33 cellular contexts compared by ENCODE assay signal in genomic region chr3:54989023-54989380, GRCh38.
DNase-seq lines count a peak whose midpoint lies in the region; ATAC-seq and TF ChIP-seq lines count a peak whose summit lies in the region.
"Had no signal": no experiment of that assay in that cellular context is flagged by ENCODE, and none has a peak within 500 bp of the region (broad histone marks: within the 10 kb centered on the region; RNA-seq: fewer than 3 reads in every experiment).

No MANE protein-coding gene starts in this region.

- POLR2A ChIA-PET in IMR-90 (lab: Charles Lee; ENCODE audit: unreplicated experiment), result no interaction called here

- intact Hi-C loops in CD14-positive monocyte (cut with micrococcal nuclease) (no loop called here), IMR-90 (cut with micrococcal nuclease) (no loop called here)

- H3K4me2 ChIP-seq in IMR-90 (ENCODE audit: low read depth, low read length), result peak overlapping the region; percentile 15
- H3K4me2 ChIP-seq in trophoblast cell (ENCODE audit: low read length), result no peak overlapping the region

- H4K8ac ChIP-seq in IMR-90 (ENCODE audit: low read depth in 2 of 2, low read length in 2 of 2) (peak overlapping the region; percentile 10 to 16; a peak in 2 of 4 replicates), trophoblast cell (ENCODE audit: low read depth, low read length) (no peak overlapping the region)

- H3K27me3 ChIP-seq in IMR-90 (ENCODE audit: control insufficient read depth, insufficient read depth, low read length) (no peaks in the 10 kb centered on the region), gastroesophageal sphincter (no peaks in the 10 kb centered on the region), trophoblast cell (ENCODE audit: insufficient read depth, low read length) (no peaks in the 10 kb centered on the region)
- H3K27me3 ChIP-seq: BLaER1 treated with 17β-estradiol and CSF1 and Interleukin-3, amounts not matched to agents 10 nM and 100 nM; breast epithelium; colonic mucosa had no signal

- H4K5ac ChIP-seq in IMR-90 (ENCODE audit: low read depth, low read length), result peak overlapping the region; percentile 56; the same call in 1 of the 2 replicates

- H2BK120ac ChIP-seq in IMR-90 (ENCODE audit: low read depth, low read length), result peak overlapping the region; percentile 24; the same call in 1 of the 2 replicates
- H2BK120ac ChIP-seq in trophoblast cell (ENCODE audit: insufficient read depth, low read length, poor library complexity), result no peak overlapping the region

- TF ChIP-seq EP300 in gastroesophageal sphincter (IDR thresholded peaks at IDR 0.05), result no peak

- peaks cover 4% of the 10 kb centered on the region for H3K79me2 ChIP-seq in trophoblast cell (ENCODE audit: control insufficient read depth, insufficient read depth, low read length, poor library complexity)

- H3K4ac ChIP-seq in IMR-90 (ENCODE audit: low read depth, low read length) (peak overlapping the region; percentile 9; the same call in 1 of the 2 replicates), trophoblast cell (ENCODE audit: low read depth, low read length) (no peak overlapping the region)

- H3K4me1 Mint-ChIP-seq in CD14-positive monocyte, result peaks cover 61% of the 10 kb centered on the region
- H3K4me1 Mint-ChIP-seq: activated CD4-positive, alpha-beta T cell treated with anti-CD3 and anti-CD28 coated beads for 36 hours; activated naive CD4-positive, alpha-beta T cell treated with anti-CD3 and anti-CD28 coated beads, Interleukin-2, amount 50 U/mL, for 24 hours; activated T-helper 17 cell treated with anti-CD3 and anti-CD28 coated beads, Interleukin-2, amount 50 U/mL, for 72 hours; naive thymus-derived CD8-positive, alpha-beta T cell had no signal

- H3K9me3 Mint-ChIP-seq in CD14-positive monocyte, result peaks cover 0 to 5% (median 2%) of the 10 kb centered on the region in 7 donors
- H3K9me3 Mint-ChIP-seq: activated naive CD4-positive, alpha-beta T cell treated with anti-CD3 and anti-CD28 coated beads, Interleukin-2, amount 50 U/mL, for 24 hours had no signal

- H3K36me3 ChIP-seq in IMR-90 (ENCODE audit: control insufficient read depth, insufficient read depth, low read length), result no peaks in the 10 kb centered on the region
- no peaks in the 10 kb centered on the region for H3K36me3 ChIP-seq in gastroesophageal sphincter
- H3K36me3 ChIP-seq in trophoblast cell (ENCODE audit: control insufficient read depth in 1 of 2, insufficient read depth in 2 of 2, low read length in 2 of 2), result no peaks in the 10 kb centered on the region
- H3K36me3 ChIP-seq: BLaER1 treated with 17β-estradiol and CSF1 and Interleukin-3, amounts not matched to agents 10 nM and 100 nM; breast epithelium; colonic mucosa; HAP-1; thoracic aorta had no signal

- in situ Hi-C loops in IMR-90 (cut with MboI; ENCODE audit: low sequenced_read_pairs), result no loop called here

- H3K9me1 ChIP-seq in IMR-90 (ENCODE audit: insufficient read depth, low read length), result peaks cover 3% of the 10 kb centered on the region; the same call in 1 of the 2 replicates

- H2BK5ac ChIP-seq in IMR-90 (ENCODE audit: low read depth, low read length, poor library complexity, severe bottlenecking) (peak overlapping the region; percentile 17), trophoblast cell (ENCODE audit: low read depth, low read length, poor library complexity) (no peak overlapping the region)

- H3K14ac ChIP-seq in IMR-90 (replicated peaks; ENCODE audit: low read depth, low read length), result peak overlapping the region; percentile 23; the same call in 1 of the 2 replicates
- H3K14ac ChIP-seq in trophoblast cell (ENCODE audit: low read length), result no peak overlapping the region

- H3K79me1 ChIP-seq in IMR-90 (ENCODE audit: low read depth in 1 of 2, low read length in 2 of 2), result no peaks in the 10 kb centered on the region
- peaks cover 28% of the 10 kb centered on the region for H3K79me1 ChIP-seq in trophoblast cell (ENCODE audit: low read length)

- H3K27ac ChIP-seq in IMR-90 (ENCODE audit: insufficient read depth, low read length) (peak overlapping the region; percentile 66), gastroesophageal sphincter (peak overlapping the region in 3 of 4 donors; percentile 33 to 67 (median 42)), trophoblast cell (ENCODE audit: low read depth, low read length) (no peak overlapping the region)
- H3K27ac ChIP-seq: BLaER1 treated with 17β-estradiol and CSF1 and Interleukin-3, amounts not matched to agents 10 nM and 100 nM; breast epithelium; colonic mucosa; epithelial cell of prostate; thoracic aorta had no signal

- peak overlapping the region; percentile 18; the same call in 1 of the 2 replicates for H3K23ac ChIP-seq in IMR-90 (ENCODE audit: low read depth, low read length)
- H3K23ac ChIP-seq in trophoblast cell (ENCODE audit: low read length), result no peak overlapping the region

- no peak overlapping the region; the same call in 1 of the 2 replicates for H2BK20ac ChIP-seq in IMR-90 (ENCODE audit: low read depth, low read length)

- H4K91ac ChIP-seq in IMR-90 (ENCODE audit: insufficient read depth, low read depth, low read length), result 0 out of 2 replicates have a peak overlapping the region, but pooled peaks have one; percentile 16
- H4K91ac ChIP-seq in trophoblast cell (ENCODE audit: low read depth, low read length), result no peak overlapping the region

- no peak for TF ChIP-seq RAD21 in IMR-90 (IDR thresholded peaks at IDR 0.05; ENCODE audit: low read length)

- TF ChIP-seq CTCF in CD14-positive monocyte (IDR thresholded peaks at IDR 0.05) (no peak), IMR-90 (conservative IDR thresholded peaks at IDR 0.05; ENCODE audit: low read depth, low read length) (no peak), gastroesophageal sphincter (IDR thresholded peaks at IDR 0.05) (no peak), GM10266 (IDR thresholded peaks at IDR 0.05; ENCODE audit: control insufficient read depth, insufficient read depth, low read depth, missing control alignments) (no peak)

- H4K12ac ChIP-seq in trophoblast cell (ENCODE audit: low read depth, low read length), result no peak overlapping the region

- H3K9me3 ChIP-seq in IMR-90 (ENCODE audit: control insufficient read depth, insufficient read depth, low read length) (no peaks in the 10 kb centered on the region), gastroesophageal sphincter (no peaks in the 10 kb centered on the region), trophoblast cell (ENCODE audit: insufficient read depth, low read depth, low read length) (no peaks in the 10 kb centered on the region)
- H3K9me3 ChIP-seq: BLaER1 treated with 17β-estradiol and CSF1 and Interleukin-3, amounts not matched to agents 10 nM and 100 nM; breast epithelium; colonic mucosa; HAP-1; thoracic aorta had no signal

- H2AK5ac ChIP-seq in IMR-90 (ENCODE audit: low read depth, low read length), result peak overlapping the region; percentile 6; the same call in 1 of the 2 replicates
- H2AK5ac ChIP-seq in trophoblast cell (ENCODE audit: low read length), result no peak overlapping the region

- no peak overlapping the region for H3K9ac ChIP-seq in IMR-90 (ENCODE audit: low read depth, low read length)
- H3K9ac ChIP-seq in trophoblast cell (ENCODE audit: low read length), result no peak overlapping the region
- H3K9ac ChIP-seq: BLaER1 treated with 17β-estradiol and CSF1 and Interleukin-3, amounts not matched to agents 10 nM and 100 nM had no signal

- H2AK9ac ChIP-seq in IMR-90 (replicated peaks; ENCODE audit: low read depth, low read length, poor library complexity), result no peak overlapping the region

- H3K27ac Mint-ChIP-seq in CD14-positive monocyte, result peak overlapping the region; percentile 81 to 95 (median 89)
- H3K27ac Mint-ChIP-seq: activated CD4-positive, alpha-beta T cell treated with anti-CD3 and anti-CD28 coated beads for 36 hours; activated CD8-positive, alpha-beta T cell treated with anti-CD3 and anti-CD28 coated beads, Interleukin-2, amount 10 ng/mL, durations not matched to agents 7 days and 5 days; activated naive CD4-positive, alpha-beta T cell treated with anti-CD3 and anti-CD28 coated beads, Interleukin-2, amount 50 U/mL, for 24 hours; activated T-helper 17 cell treated with anti-CD3 and anti-CD28 coated beads, Interleukin-2, amount 50 U/mL, for 72 hours; naive thymus-derived CD8-positive, alpha-beta T cell had no signal

- DNase-seq in CD14-positive monocyte (ENCODE audit: low spot score), result no peak
- no peak for DNase-seq in IMR-90
- no peak for DNase-seq in trophoblast cell
- no peak for DNase-seq in GM10266 (ENCODE audit: extremely low spot score)
- no peak for DNase-seq in SKM-1 treated with dmso at 0.1 percent for 144 hours (lab: John Stamatoyannopoulos, UW; ENCODE audit: unreplicated experiment)
- DNase-seq in left lobe of liver (ENCODE audit: low spot score), result no peak
- no peak for DNase-seq in mucosa of gallbladder (ENCODE audit: low spot score)
- DNase-seq: ACHN; activated CD4-positive, alpha-beta T cell treated with anti-CD3 and anti-CD28 coated beads for 36 hours; activated CD8-positive, alpha-beta T cell treated with anti-CD3 and anti-CD28 coated beads, Interleukin-2, amount 10 ng/mL, durations not matched to agents 7 days and 5 days; DMS153; effector CD8-positive, alpha-beta T cell; glutamatergic neuron; left ventricle myocardium superior; midbrain; naive thymus-derived CD8-positive, alpha-beta T cell; NCI-H1417; NCI-H2029 treated with DMSO at 0.1 percent for 48 hours; NCI-H524 treated with DMSO at 0.1 percent for 48 hours; PC-3; SHP77; small intestine; stimulated activated naive CD8-positive, alpha-beta T cell treated with anti-CD3 and anti-CD28 coated beads, Interleukin-15, Interleukin-2, amounts not matched to agents 100 U/mL and 50 U/mL, for 24 hours; SW 1271 had no signal

- no peaks in the 10 kb centered on the region for H4K20me1 ChIP-seq in IMR-90 (ENCODE audit: insufficient read depth, low read length)
- H4K20me1 ChIP-seq: BLaER1 treated with 17β-estradiol and CSF1 and Interleukin-3, amounts not matched to agents 10 nM and 100 nM had no signal

- no peak overlapping the region for H3K4me3 ChIP-seq in IMR-90 (ENCODE audit: insufficient read depth, low read depth, low read length)
- no peak overlapping the region for H3K4me3 ChIP-seq in gastroesophageal sphincter
- no peak overlapping the region for H3K4me3 ChIP-seq in trophoblast cell (ENCODE audit: low read depth, low read length)
- H3K4me3 ChIP-seq: BLaER1 treated with 17β-estradiol and CSF1 and Interleukin-3, amounts not matched to agents 10 nM and 100 nM; breast epithelium; colonic mucosa; HAP-1; thoracic aorta had no signal

- CTCF ChIA-PET in IMR-90 (lab: Yijun Ruan, JAX), result no interaction called here

- dilution Hi-C loops in IMR-90 (cut with HindIII; ENCODE audit: low sequenced_read_pairs, unreplicated experiment), result no loop called here

- WGBS in IMR-90 (ENCODE audit: extremely low coverage in 2 of 2, insufficient read length in 1 of 2), 2 experiments, result no CpG with 5 or more reads among the region's 3 CpGs
- 13 to 60% methylated on average over 2 to 3 of the region's 3 CpGs for WGBS in gastroesophageal sphincter (ENCODE audit: low coverage in 1 of 2), 2 donors
- no CpG with 5 or more reads among the region's 3 CpGs for WGBS in trophoblast cell (ENCODE audit: extremely low coverage, insufficient coverage, insufficient read length)

- peak overlapping the region; percentile 18 for H2BK12ac ChIP-seq in trophoblast cell (ENCODE audit: low read length)

- no peak overlapping the region for H2BK15ac ChIP-seq in IMR-90 (ENCODE audit: low read depth, low read length)

- peak; percentile 18; the same call in 1 of the 2 replicates for ATAC-seq in IMR-90 (ENCODE audit: low read depth)
- no peak for ATAC-seq in gastroesophageal sphincter
- no peak for ATAC-seq in left lobe of liver
- ATAC-seq: activated CD4-positive, alpha-beta T cell treated with anti-CD3 and anti-CD28 coated beads for 36 hours; activated CD8-positive, alpha-beta T cell treated with anti-CD3 and anti-CD28 coated beads, Interleukin-2, amount 10 ng/mL, durations not matched to agents 7 days and 5 days; activated T-helper 17 cell treated with anti-CD3 and anti-CD28 coated beads, Interleukin-2, amount 50 U/mL, for 72 hours; naive thymus-derived CD8-positive, alpha-beta T cell; PC-3; stimulated activated naive CD8-positive, alpha-beta T cell treated with anti-CD3 and anti-CD28 coated beads, Interleukin-15, Interleukin-2, amounts not matched to agents 100 U/mL and 50 U/mL, for 24 hours had no signal

- H2AFZ ChIP-seq in IMR-90 (replicated peaks; ENCODE audit: low read length, poor library complexity) (peak overlapping the region; percentile 1), trophoblast cell (ENCODE audit: insufficient read depth, low read length, poor library complexity) (no peak overlapping the region)

- peaks cover 12% of the 10 kb centered on the region for H3K4me1 ChIP-seq in IMR-90 (ENCODE audit: control insufficient read depth, insufficient read depth, low read length)
- H3K4me1 ChIP-seq in gastroesophageal sphincter, result peaks cover 6 to 16% (median 9%) of the 10 kb centered on the region in 3 donors
- peaks cover 7 to 20% of the 10 kb centered on the region in 2 experiments for H3K4me1 ChIP-seq in trophoblast cell (ENCODE audit: control insufficient read depth in 1 of 2, insufficient read depth in 2 of 2, low read length in 2 of 2)
- H3K4me1 ChIP-seq: breast epithelium, colonic mucosa, HAP-1 had no signal

- peak overlapping the region; percentile 67 for H3K18ac ChIP-seq in IMR-90 (ENCODE audit: low read depth, low read length)
- H3K18ac ChIP-seq in trophoblast cell (ENCODE audit: low read length), result no peak overlapping the region

- no peak for TF ChIP-seq POLR2A in IMR-90 (IDR thresholded peaks at IDR 0.05; ENCODE audit: low read depth, low read length)
- TF ChIP-seq POLR2A in gastroesophageal sphincter (IDR thresholded peaks at IDR 0.05), result no peak

- no peaks in the 10 kb centered on the region for H3K27me3 Mint-ChIP-seq in CD14-positive monocyte (ENCODE audit: low read depth in 3 of 3)
- H3K27me3 Mint-ChIP-seq: activated CD4-positive, alpha-beta T cell treated with anti-CD3 and anti-CD28 coated beads for 36 hours; activated naive CD4-positive, alpha-beta T cell treated with anti-CD3 and anti-CD28 coated beads, Interleukin-2, amount 50 U/mL, for 24 hours; activated T-helper 17 cell treated with anti-CD3 and anti-CD28 coated beads, Interleukin-2, amount 50 U/mL, for 72 hours; naive thymus-derived CD8-positive, alpha-beta T cell had no signal

- no TSS peak for BruUV-seq in IMR-90 (replicated peaks; lab: Mats Ljungman, UMichigan)

- peaks cover 31 to 62% of the 10 kb centered on the region in 2 donors for H3K36me3 Mint-ChIP-seq in CD14-positive monocyte
- H3K36me3 Mint-ChIP-seq: activated naive CD4-positive, alpha-beta T cell treated with anti-CD3 and anti-CD28 coated beads, Interleukin-2, amount 50 U/mL, for 24 hours; naive thymus-derived CD8-positive, alpha-beta T cell had no signal

- H3K4me3 Mint-ChIP-seq in CD14-positive monocyte, result peak overlapping the region; percentile 32 to 73
- H3K4me3 Mint-ChIP-seq: activated CD4-positive, alpha-beta T cell treated with anti-CD3 and anti-CD28 coated beads for 36 hours; activated CD8-positive, alpha-beta T cell treated with anti-CD3 and anti-CD28 coated beads, Interleukin-2, amount 10 ng/mL, durations not matched to agents 7 days and 5 days; activated naive CD4-positive, alpha-beta T cell treated with anti-CD3 and anti-CD28 coated beads, Interleukin-2, amount 50 U/mL, for 24 hours; activated T-helper 17 cell treated with anti-CD3 and anti-CD28 coated beads, Interleukin-2, amount 50 U/mL, for 72 hours; naive thymus-derived CD8-positive, alpha-beta T cell had no signal

- no peak overlapping the region for H3K56ac ChIP-seq in IMR-90 (ENCODE audit: extremely low read depth, insufficient read depth, low read length)
